In genomic region chr13:112143753-112144615, GRCh38 we compare ENCODE assay signal across 13 cellular contexts.
"Had no signal": no experiment of that assay in that cellular context is flagged by ENCODE, and none has a peak within 500 bp of the region (broad histone marks: within the 10 kb centered on the region; RNA-seq: fewer than 3 reads in every experiment).

No MANE protein-coding gene starts in this region.

- H3K4me3 ChIP-seq: colonic mucosa, gastroesophageal sphincter, tibial nerve had no signal

- H3K4me1 ChIP-seq: colonic mucosa, gastroesophageal sphincter, tibial nerve had no signal

- FAIRE-seq: kidney had no signal

- H3K9me3 ChIP-seq: colonic mucosa, gastroesophageal sphincter, neutrophil, tibial nerve had no signal

- ATAC-seq: gastroesophageal sphincter had no signal

- H3K4me1 Mint-ChIP-seq: naive B cell had no signal

- H3K4me3 Mint-ChIP-seq: naive B cell had no signal

- H3K36me3 Mint-ChIP-seq: naive B cell had no signal

- H3K27ac ChIP-seq: colonic mucosa, gastroesophageal sphincter, neutrophil, tibial nerve had no signal

- H3K36me3 ChIP-seq: colonic mucosa, gastroesophageal sphincter, neutrophil, tibial nerve had no signal

- DNase-seq: activated CD4-positive, alpha-beta T cell treated with anti-CD3 and anti-CD28 coated beads, Interleukin-2, amount 50 U/mL, for 4 hours; activated CD4-positive, CD25-positive, alpha-beta regulatory T cell treated with anti-CD3 and anti-CD28 coated beads, Interleukin-2, amount 50 U/mL, for 72 hours; activated gamma-delta T cell treated with Interleukin-2 at 50 U/mL for 16 hours; activated T-cell treated with anti-CD3 and anti-CD28 coated beads, Interleukin-2, amount 50 U/mL, for 1 hour; caudate nucleus; colonic mucosa; effector CD4-positive, alpha-beta T cell; kidney; naive B cell; retina had no signal

- H3K27me3 ChIP-seq: colonic mucosa, neutrophil, tibial nerve had no signal
